Comparison of ENCODE assay signal across 1 cellular context in the genomic region with DNA sequence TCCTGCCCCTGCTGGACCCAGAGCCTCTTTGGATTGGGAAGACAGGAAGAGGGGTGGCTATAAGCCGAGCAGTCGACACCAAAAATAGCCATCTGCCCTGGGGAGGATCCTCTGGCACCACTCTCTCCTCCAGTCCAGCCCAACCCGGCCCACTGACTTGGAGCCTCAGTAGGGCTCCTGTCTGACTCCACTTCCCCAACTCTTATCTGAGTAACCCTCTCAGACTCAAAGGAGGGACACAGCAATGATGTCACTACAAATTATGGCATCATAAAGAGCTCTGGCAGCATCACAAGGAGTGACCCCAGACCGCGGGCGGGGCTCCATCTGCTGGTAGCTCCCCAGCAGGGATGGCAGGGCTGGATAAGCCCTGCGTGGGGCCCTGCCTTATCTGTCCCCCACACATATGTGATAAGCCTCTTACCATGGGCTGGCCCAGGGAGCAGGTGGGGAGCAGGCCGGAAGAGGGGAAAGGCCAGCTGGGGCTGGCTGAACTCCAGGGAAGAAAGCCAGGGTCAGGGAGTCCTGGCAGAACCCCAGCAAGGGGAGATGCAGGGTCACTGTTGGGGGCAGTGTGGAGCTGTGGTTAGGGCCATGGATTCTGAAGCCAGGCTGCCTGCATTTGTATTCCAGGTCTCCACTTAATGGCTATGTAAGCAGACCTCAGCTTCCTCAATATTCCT.
TF ChIP-seq lines count a peak whose summit lies in the region.

No MANE protein-coding gene starts in this region.

TF ChIP-seq in K562, 482 proteins besides CTCF, POLR2A, EP300 and RAD21 (continued from another document and continues in another):
- no peak for TF ChIP-seq ZNF407 (IDR thresholded peaks at IDR 0.05; ENCODE audit: low read depth)
- no peak for TF ChIP-seq RBM25 (IDR thresholded peaks at IDR 0.05; ENCODE audit: low read depth, low read length, severe bottlenecking)
- TF ChIP-seq PTBP1 (IDR thresholded peaks at IDR 0.05; ENCODE audit: low read depth, low read length): peak; percentile 96
- peak; percentile 92 for TF ChIP-seq ZNF57 (CRISPR knock-in tag; IDR thresholded peaks at IDR 0.05)
- peak; percentile 87 for TF ChIP-seq ZBTB2 (IDR thresholded peaks at IDR 0.05)
- TF ChIP-seq ZNF431 (CRISPR knock-in tag; IDR thresholded peaks at IDR 0.05): no peak
- peak in 1 of 2 experiments; percentile 98 for TF ChIP-seq AFF1 (IDR thresholded peaks at IDR 0.05; ENCODE audit: low read depth in 1 of 2, partially characterized antibody in 2 of 2)
- TF ChIP-seq ZNF277 (CRISPR knock-in tag; IDR thresholded peaks at IDR 0.05; ENCODE audit: borderline replicate concordance): no peak
- TF ChIP-seq ZBTB8A (IDR thresholded peaks at IDR 0.05; ENCODE audit: partially characterized antibody): no peak
- peak; percentile 99 for TF ChIP-seq KDM1A (IDR thresholded peaks at IDR 0.05)
- TF ChIP-seq ZNF12 (CRISPR knock-in tag; IDR thresholded peaks at IDR 0.05): no peak; the same call in 1 of the 2 replicates
- TF ChIP-seq, protein P1, sequence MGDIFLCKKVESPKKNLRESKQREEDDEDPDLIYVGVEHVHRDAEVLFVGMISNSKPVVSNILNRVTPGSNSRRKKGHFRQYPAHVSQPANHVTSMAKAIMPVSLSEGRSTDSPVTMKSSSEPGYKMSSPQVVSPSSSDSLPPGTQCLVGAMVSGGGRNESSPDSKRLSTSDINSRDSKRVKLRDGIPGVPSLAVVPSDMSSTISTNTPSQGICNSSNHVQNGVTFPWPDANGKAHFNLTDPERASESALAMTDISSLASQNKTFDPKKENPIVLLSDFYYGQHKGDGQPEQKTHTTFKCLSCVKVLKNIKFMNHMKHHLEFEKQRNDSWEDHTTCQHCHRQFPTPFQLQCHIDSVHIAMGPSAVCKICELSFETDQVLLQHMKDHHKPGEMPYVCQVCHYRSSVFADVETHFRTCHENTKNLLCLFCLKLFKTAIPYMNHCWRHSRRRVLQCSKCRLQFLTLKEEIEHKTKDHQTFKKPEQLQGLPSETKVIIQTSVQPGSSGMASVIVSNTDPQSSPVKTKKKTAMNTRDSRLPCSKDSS (IDR thresholded peaks at IDR 0.05; ENCODE audit: low read depth, partially characterized antibody): no peak
- TF ChIP-seq ZKSCAN8 (CRISPR knock-in tag; IDR thresholded peaks at IDR 0.05): peak; percentile 97
- 0 out of 2 replicates have a peak, but pooled peaks have one; percentile 20 for TF ChIP-seq PTRF (tag; IDR thresholded peaks at IDR 0.05)
- no peak for TF ChIP-seq U2AF2 (optimal IDR thresholded peaks at IDR 0.05; ENCODE audit: low read depth, low read length)
- TF ChIP-seq POLR2AphosphoS2 (IDR thresholded peaks at IDR 0.05; ENCODE audit: low read length): no peak
- peak; percentile 85 for TF ChIP-seq RB1 (IDR thresholded peaks at IDR 0.05; ENCODE audit: low read depth)
- TF ChIP-seq NR4A1 (CRISPR knock-in tag; IDR thresholded peaks at IDR 0.05): peak; percentile 99
- TF ChIP-seq NR4A1 (tag; IDR thresholded peaks at IDR 0.05): peak; percentile 99
- TF ChIP-seq, protein P2, sequence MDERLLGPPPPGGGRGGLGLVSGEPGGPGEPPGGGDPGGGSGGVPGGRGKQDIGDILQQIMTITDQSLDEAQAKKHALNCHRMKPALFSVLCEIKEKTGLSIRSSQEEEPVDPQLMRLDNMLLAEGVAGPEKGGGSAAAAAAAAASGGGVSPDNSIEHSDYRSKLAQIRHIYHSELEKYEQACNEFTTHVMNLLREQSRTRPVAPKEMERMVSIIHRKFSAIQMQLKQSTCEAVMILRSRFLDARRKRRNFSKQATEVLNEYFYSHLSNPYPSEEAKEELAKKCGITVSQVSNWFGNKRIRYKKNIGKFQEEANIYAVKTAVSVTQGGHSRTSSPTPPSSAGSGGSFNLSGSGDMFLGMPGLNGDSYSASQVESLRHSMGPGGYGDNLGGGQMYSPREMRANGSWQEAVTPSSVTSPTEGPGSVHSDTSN (CRISPR knock-in tag; IDR thresholded peaks at IDR 0.05; ENCODE audit: low read depth): no peak
- TF ChIP-seq, protein P2 (tag; conservative IDR thresholded peaks at IDR 0.05; ENCODE audit: low read depth): peak; percentile 70
- no peak; the same call in 1 of the 2 replicates for TF ChIP-seq MYBL2 (IDR thresholded peaks at IDR 0.05; ENCODE audit: low read depth)
- no peak for TF ChIP-seq MYBL2 (CRISPR knock-in tag; IDR thresholded peaks at IDR 0.05; ENCODE audit: borderline replicate concordance)
- peak; percentile 98 for TF ChIP-seq TAF9B (IDR thresholded peaks at IDR 0.05; ENCODE audit: partially characterized antibody)
- TF ChIP-seq EP400 (IDR thresholded peaks at IDR 0.05): peak; percentile 88
- no peak; the same call in 1 of the 2 replicates for TF ChIP-seq CEBPG (CRISPR knock-in tag; IDR thresholded peaks at IDR 0.05)
- peak in 1 of 2 experiments; percentile 71; a peak in 1 of 4 replicates for TF ChIP-seq CEBPG (tag; conservative IDR thresholded peaks at IDR 0.05 in 1 of 2, IDR thresholded peaks at IDR 0.05 in 1 of 2)
- TF ChIP-seq SMARCA5 (IDR thresholded peaks at IDR 0.05): no peak
- TF ChIP-seq THRB (CRISPR knock-in tag; conservative IDR thresholded peaks at IDR 0.05): peak; percentile 96
- 0 out of 2 replicates have a peak, but pooled peaks have one; percentile 35 for TF ChIP-seq CBX1 (IDR thresholded peaks at IDR 0.05; ENCODE audit: low read depth)
- no peak for TF ChIP-seq MAFF (IDR thresholded peaks at IDR 0.05; ENCODE audit: low read length)
- no peak for TF ChIP-seq TSC22D4 (tag; IDR thresholded peaks at IDR 0.05)
- TF ChIP-seq POLR2AphosphoS5 (IDR thresholded peaks at IDR 0.05; ENCODE audit: control insufficient read depth, insufficient read depth, low read depth, low read length): peak; percentile 100
- TF ChIP-seq NRF1 (conservative IDR thresholded peaks at IDR 0.05 in 1 of 2, IDR thresholded peaks at IDR 0.05 in 1 of 2): peak; percentile 71 to 74
- peak; percentile 92; the same call in 1 of the 2 replicates for TF ChIP-seq TCF7 (IDR thresholded peaks at IDR 0.05; ENCODE audit: borderline replicate concordance)
- no peak for TF ChIP-seq ZNF77 (CRISPR knock-in tag; IDR thresholded peaks at IDR 0.05)
- TF ChIP-seq TEAD1 (CRISPR knock-in tag; IDR thresholded peaks at IDR 0.05): peak; percentile 19 to 97; a peak in 2 of 4 replicates
- TF ChIP-seq CBX2 (IDR thresholded peaks at IDR 0.05; ENCODE audit: insufficient read depth, low read length, poor library complexity, severe bottlenecking): no peak
- no peak for TF ChIP-seq TFAM (CRISPR knock-in tag; conservative IDR thresholded peaks at IDR 0.05)
